Comparison of ENCODE assay signal across 5 cellular contexts in genomic region chr2:79253375-79253774, GRCh38.
"Had no signal": no experiment of that assay in that cellular context is flagged by ENCODE, and none has a peak within 500 bp of the region (broad histone marks: within the 10 kb centered on the region; RNA-seq: fewer than 3 reads in every experiment).

No MANE protein-coding gene starts in this region.

- DNase-seq: IMR-90, KBM-7 had no signal

- ATAC-seq: HepG2, K562 had no signal

- H3K4me3 ChIP-seq: K562 had no signal

- H3K27ac ChIP-seq: HL-60 had no signal
